Comparison of ENCODE assay signal across 15 cellular contexts in the genomic region with DNA sequence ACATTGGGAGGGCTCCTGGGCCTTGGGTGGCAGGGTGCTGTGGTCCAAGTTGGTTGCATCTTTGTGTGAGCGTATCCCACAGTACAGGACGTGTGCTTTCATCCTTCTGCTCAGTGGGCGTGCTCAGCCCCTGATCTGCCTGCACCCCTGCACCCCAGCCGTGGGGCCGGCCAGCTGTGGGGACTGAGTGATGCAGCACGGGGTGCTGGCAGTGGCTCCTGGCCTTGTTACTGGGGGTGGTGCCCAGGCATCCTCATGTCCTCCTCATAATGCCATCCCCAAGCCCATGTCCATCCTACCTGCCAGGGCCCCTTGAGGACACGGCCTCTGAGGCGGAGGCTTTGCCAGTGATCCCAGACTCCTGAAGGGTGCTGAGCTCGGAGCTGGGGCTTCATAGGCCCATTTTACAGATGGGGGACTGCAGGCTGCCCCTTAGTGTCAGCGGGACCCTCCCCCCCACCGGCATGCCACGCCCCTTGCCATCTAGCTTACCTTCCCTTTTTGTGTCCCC.
DNase-seq lines count a peak whose midpoint lies in the region; ATAC-seq and TF ChIP-seq lines count a peak whose summit lies in the region.
"Had no signal": no experiment of that assay in that cellular context is flagged by ENCODE, and none has a peak within 500 bp of the region (broad histone marks: within the 10 kb centered on the region; RNA-seq: fewer than 3 reads in every experiment).

No MANE protein-coding gene starts in this region.

- ATAC-seq in DND-41 (ENCODE audit: insufficient read depth, low read depth) (no peak), Right ventricle myocardium inferior (no peak)
- ATAC-seq: esophagus mucosa; stimulated activated naive CD8-positive, alpha-beta T cell treated with anti-CD3 and anti-CD28 coated beads, Interleukin-15, amount 100 ng/mL, for 72 hours had no signal

- H3K9ac ChIP-seq in DND-41 (ENCODE audit: low read depth, low read length): no peak overlapping the region

- DNase-seq in DND-41: peak; percentile 3
- DNase-seq in activated CD4-positive, alpha-beta memory T cell treated with anti-CD3 and anti-CD28 coated beads for 36 hours: peak; percentile 7
- peak; percentile 60 for DNase-seq in Right ventricle myocardium inferior (ENCODE audit: missing footprints)
- peak in 3 of 5 donors; percentile 4 to 27 (median 7) for DNase-seq in ovary
- no peak for DNase-seq in brain microvascular endothelial cell
- DNase-seq in G401 (ENCODE audit: low spot score): no peak
- DNase-seq in stimulated activated naive CD4-positive, alpha-beta T cell treated with Interleukin-2 at 50 U/mL for 16 hours (lab: John Stamatoyannopoulos, UW): no peak
- DNase-seq in MV-4-11 (lab: John Stamatoyannopoulos, UW): no peak
- DNase-seq: cortex of kidney, NCI-H1105, occipital lobe had no signal

- H3K4me2 ChIP-seq in DND-41 (ENCODE audit: insufficient read depth, low read length): no peak overlapping the region
- H3K4me2 ChIP-seq: smooth muscle cell had no signal

- no peaks in the 10 kb centered on the region for H3K9me3 Mint-ChIP-seq in activated CD4-positive, alpha-beta memory T cell treated with anti-CD3 and anti-CD28 coated beads for 36 hours
- H3K9me3 Mint-ChIP-seq: activated T-helper 1 cell treated with anti-CD3 and anti-CD28 coated beads, Interleukin-12 subunit alpha, Interleukin-12 subunit beta, Interleukin-2, Interleukin-4 antibody, amounts not matched to agents 30 ng/mL and 10 ng/mL and 1 ng/mL, durations not matched to agents 14 hours and 24 hours and 36 hours; stimulated activated naive CD8-positive, alpha-beta T cell treated with anti-CD3 and anti-CD28 coated beads, Interleukin-15, amount 100 ng/mL, for 72 hours had no signal

- H3K36me3 Mint-ChIP-seq in activated CD4-positive, alpha-beta memory T cell treated with anti-CD3 and anti-CD28 coated beads for 36 hours: peaks cover 15% of the 10 kb centered on the region

- TF ChIP-seq POLR2A in ovary (IDR thresholded peaks at IDR 0.05): no peak

- 91 to 97% (median 93%) methylated on average over 10 to 12 of the region's 12 CpGs for WGBS in ovary, 3 donors

- TF ChIP-seq CTCF in DND-41 (IDR thresholded peaks at IDR 0.05; ENCODE audit: borderline replicate concordance, extremely low read depth, low read length, poor library complexity, severe bottlenecking) (no peak), ovary (IDR thresholded peaks at IDR 0.05) (no peak), brain microvascular endothelial cell (IDR thresholded peaks at IDR 0.05; ENCODE audit: low read depth, low read length, missing control alignments) (no peak)

- H3K27me3 ChIP-seq in DND-41 (ENCODE audit: insufficient read depth, low read length, poor library complexity) (no peaks in the 10 kb centered on the region), ovary (no peaks in the 10 kb centered on the region), brain microvascular endothelial cell (replicated peaks) (no peaks in the 10 kb centered on the region)

- H3K27ac Mint-ChIP-seq in activated CD4-positive, alpha-beta memory T cell treated with anti-CD3 and anti-CD28 coated beads for 36 hours: no peak overlapping the region
- H3K27ac Mint-ChIP-seq: activated T-helper 1 cell treated with anti-CD3 and anti-CD28 coated beads, Interleukin-12 subunit alpha, Interleukin-12 subunit beta, Interleukin-2, Interleukin-4 antibody, amounts not matched to agents 30 ng/mL and 10 ng/mL and 1 ng/mL, durations not matched to agents 14 hours and 24 hours and 36 hours; stimulated activated naive CD8-positive, alpha-beta T cell treated with anti-CD3 and anti-CD28 coated beads, Interleukin-15, amount 100 ng/mL, for 72 hours had no signal

- H3K27me3 Mint-ChIP-seq in activated CD4-positive, alpha-beta memory T cell treated with anti-CD3 and anti-CD28 coated beads for 36 hours: no peaks in the 10 kb centered on the region
- H3K27me3 Mint-ChIP-seq: stimulated activated naive CD8-positive, alpha-beta T cell treated with anti-CD3 and anti-CD28 coated beads, Interleukin-15, amount 100 ng/mL, for 72 hours had no signal

- H3K4me3 Mint-ChIP-seq in activated CD4-positive, alpha-beta memory T cell treated with anti-CD3 and anti-CD28 coated beads for 36 hours: no peak overlapping the region
- H3K4me3 Mint-ChIP-seq: activated T-helper 1 cell treated with anti-CD3 and anti-CD28 coated beads, Interleukin-12 subunit alpha, Interleukin-12 subunit beta, Interleukin-2, Interleukin-4 antibody, amounts not matched to agents 30 ng/mL and 10 ng/mL and 1 ng/mL, durations not matched to agents 14 hours and 24 hours and 36 hours; stimulated activated naive CD8-positive, alpha-beta T cell treated with anti-CD3 and anti-CD28 coated beads, Interleukin-15, amount 100 ng/mL, for 72 hours had no signal

- intact Hi-C loops in activated CD4-positive, alpha-beta memory T cell treated with anti-CD3 and anti-CD28 coated beads for 36 hours (cut with micrococcal nuclease): no loop called here
- intact Hi-C loops in Right ventricle myocardium inferior (cut with DNase I): no loop called here
- intact Hi-C loops in ovary (cut with DNase I): no loop called here

- H3K4me3 ChIP-seq in DND-41 (ENCODE audit: low read depth in 1 of 2, low read length in 2 of 2) (no peak overlapping the region), ovary (no peak overlapping the region), brain microvascular endothelial cell (ENCODE audit: low read depth, low read length) (no peak overlapping the region)
- H3K4me3 ChIP-seq: smooth muscle cell had no signal

- no peaks in the 10 kb centered on the region for H3K4me1 ChIP-seq in DND-41 (ENCODE audit: insufficient read depth, low read length)
- H3K4me1 ChIP-seq in ovary (ENCODE audit: insufficient read depth): no peaks in the 10 kb centered on the region

- in situ Hi-C loops in brain microvascular endothelial cell (cut with HindIII; ENCODE audit: low pct_ligation_motif_present, low sequenced_read_pairs): loop anchor here (25.0 kb wide), 1 partner anchor 510 kb away; no protein-coding TSS in a partner anchor
- in situ Hi-C loops in G401 (cut with HindIII; ENCODE audit: low sequenced_read_pairs): loop anchor here (25.0 kb wide), 1 partner anchor 310 kb away; no protein-coding TSS in a partner anchor

- H3K27ac ChIP-seq in DND-41 (ENCODE audit: low read length) (no peak overlapping the region), ovary (no peak overlapping the region), brain microvascular endothelial cell (no peak overlapping the region)

- TF ChIP-seq EP300 in ovary (IDR thresholded peaks at IDR 0.05): no peak

- no peaks in the 10 kb centered on the region for H3K9me3 ChIP-seq in DND-41 (ENCODE audit: insufficient read depth, low read length, severe bottlenecking)
- H3K9me3 ChIP-seq in ovary: no peaks in the 10 kb centered on the region

- H3K36me3 ChIP-seq in DND-41 (ENCODE audit: insufficient read depth, low read length): peaks cover 55% of the 10 kb centered on the region
- no peaks in the 10 kb centered on the region for H3K36me3 ChIP-seq in ovary
- no peaks in the 10 kb centered on the region for H3K36me3 ChIP-seq in brain microvascular endothelial cell (replicated peaks)

- POLR2A ChIA-PET in activated CD4-positive, alpha-beta memory T cell treated with anti-CD3 and anti-CD28 coated beads for 36 hours (lab: Charles Lee): no interaction called here

- no peak overlapping the region for H2AFZ ChIP-seq in DND-41 (ENCODE audit: low read depth, low read length)

- CTCF ChIA-PET in activated CD4-positive, alpha-beta memory T cell treated with anti-CD3 and anti-CD28 coated beads for 36 hours (lab: Charles Lee): no interaction called here

- peaks cover 9% of the 10 kb centered on the region for H4K20me1 ChIP-seq in DND-41 (ENCODE audit: insufficient read depth, low read length)

- H3K79me2 ChIP-seq in DND-41 (ENCODE audit: insufficient read depth, low read length): no peaks in the 10 kb centered on the region

- no peaks in the 10 kb centered on the region for H3K4me1 Mint-ChIP-seq in activated CD4-positive, alpha-beta memory T cell treated with anti-CD3 and anti-CD28 coated beads for 36 hours (ENCODE audit: low read depth)

Comparison
In these comparisons a context has a peak if more than half of its experiments do, and no peak if none do; other contexts are left out.
1. DNase-seq: peak in DND-41 (single experiment), activated CD4-positive, alpha-beta memory T cell treated with anti-CD3 and anti-CD28 coated beads for 36 hours (single experiment), Right ventricle myocardium inferior (single experiment) and ovary (3 of 5); none in brain microvascular endothelial cell (single experiment), G401 (single experiment), stimulated activated naive CD4-positive, alpha-beta T cell treated with Interleukin-2 at 50 U/mL for 16 hours (single experiment) and MV-4-11 (single experiment).